ENCODE assay signal across 9 cellular contexts in the genomic region with DNA sequence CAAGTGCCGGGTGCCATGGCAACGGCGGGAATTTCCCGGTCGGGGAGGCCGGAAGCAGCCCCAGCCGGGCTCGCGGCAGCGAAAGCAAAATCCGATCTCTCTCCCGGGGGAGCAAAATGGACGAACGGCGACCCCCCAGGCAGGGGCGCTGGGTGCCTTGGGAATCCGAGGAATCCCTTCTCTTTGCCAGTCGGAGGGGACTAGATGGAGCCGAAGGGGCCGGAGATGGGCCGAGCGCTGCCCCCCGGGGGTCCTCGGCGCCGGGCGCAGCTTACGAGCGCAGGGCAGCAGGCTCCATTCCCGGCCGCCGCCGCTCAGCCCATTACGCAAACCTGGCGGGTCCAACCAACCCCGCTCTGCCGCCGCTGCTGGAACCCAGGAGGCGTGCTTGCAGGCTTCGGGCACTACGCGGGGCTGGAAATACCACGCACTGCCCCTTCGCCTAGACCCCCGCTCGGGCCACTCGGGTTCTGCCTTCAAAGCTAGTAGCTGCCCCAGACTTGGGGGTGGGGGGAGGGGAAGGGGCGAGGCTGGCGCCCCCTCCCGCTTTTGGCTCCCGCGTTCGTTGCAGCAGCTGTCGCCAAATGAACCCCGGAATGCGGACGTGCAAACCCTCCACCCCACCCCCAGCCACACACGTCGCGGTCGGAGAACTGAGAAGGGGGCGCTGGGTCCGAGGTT. TPM values are rescaled to one million over a fixed set of nuclear protein-coding genes. Genes with fewer than 3 reads are reported as not detected.
DNase-seq lines count a peak whose midpoint lies in the region; TF ChIP-seq lines count a peak whose summit lies in the region.
"Not testable (repeated sequence)": the region's sequence is repeated elsewhere in the genome, so short reads cannot be mapped to it uniquely, and the experiment has no call there.
"Had no signal": no experiment of that assay in that cellular context is flagged by ENCODE, and none has a peak within 500 bp of the region (broad histone marks: within the 10 kb centered on the region; RNA-seq: fewer than 3 reads in every experiment).

No MANE protein-coding gene starts in this region.

- not testable (repeated sequence) for H3K9me2 ChIP-seq in SU-DHL-6 (replicated peaks; ENCODE audit: insufficient read depth, low read length)

- not testable (repeated sequence) for H3K9me3 ChIP-seq in BLaER1; SU-DHL-6 (ENCODE audit: insufficient read depth, low read length); iPS-18a (ENCODE audit: control insufficient read depth, low read depth, low read length); osteoblast (ENCODE audit: low read depth, low read length)

- peak overlapping the region; percentile 19; the same call in 1 of the 2 replicates for H3K4me2 ChIP-seq in BLaER1
- H3K4me2 ChIP-seq in SU-DHL-6 (ENCODE audit: low read depth, low read length, poor library complexity, severe bottlenecking) = peak overlapping the region; percentile 53
- peak overlapping the region; percentile 60 for H3K4me2 ChIP-seq in osteoblast (ENCODE audit: insufficient read depth, low read length)

- H3K4me1 ChIP-seq in BLaER1; iPS-18a (ENCODE audit: control insufficient read depth, low read depth, low read length); osteoblast (ENCODE audit: insufficient read depth, low read length): not testable (repeated sequence)

- H3K4me3 ChIP-seq in BLaER1 (peak overlapping the region; percentile 68), SU-DHL-6 (ENCODE audit: insufficient read depth, low read length, poor library complexity, severe bottlenecking) (peak overlapping the region; percentile 59), dorsolateral prefrontal cortex (peak overlapping the region in 58 of 59 donors; percentile 34 to 80 (median 61)), iPS-18a (ENCODE audit: low read length) (peak overlapping the region; percentile 68), osteoblast (ENCODE audit: insufficient read depth, low read length) (peak overlapping the region; percentile 70)

- H3F3A ChIP-seq in SU-DHL-6 (ENCODE audit: insufficient read depth) = not testable (repeated sequence)

- H3K79me2 ChIP-seq in SU-DHL-6 (ENCODE audit: insufficient read depth, low read length); osteoblast (ENCODE audit: insufficient read depth, low read length): not testable (repeated sequence)

- H3K36me3 ChIP-seq in BLaER1; SU-DHL-6 (ENCODE audit: low read length); iPS-18a (ENCODE audit: control insufficient read depth, low read depth, low read length); osteoblast (ENCODE audit: insufficient read depth, low read length): not testable (repeated sequence)

- H3K27me3 ChIP-seq in BLaER1; SU-DHL-6 (ENCODE audit: low read length); dorsolateral prefrontal cortex; iPS-18a (ENCODE audit: control insufficient read depth, insufficient read depth, low read length); osteoblast (ENCODE audit: insufficient read depth, low read length): not testable (repeated sequence)

- intact Hi-C loops in dorsolateral prefrontal cortex (cut with DNase I) = not testable (repeated sequence)

- not testable (repeated sequence) for H4K20me1 ChIP-seq in BLaER1; SU-DHL-6 (ENCODE audit: low read depth, low read length); osteoblast (ENCODE audit: insufficient read depth, low read length)

- not testable (repeated sequence) for H2AFZ ChIP-seq in SU-DHL-6 (ENCODE audit: low read depth, low read length, severe bottlenecking); osteoblast (ENCODE audit: low read length)

- H3K27ac ChIP-seq in BLaER1 (peak overlapping the region; percentile 65), SU-DHL-6 (ENCODE audit: low read depth, low read length) (peak overlapping the region; percentile 84), dorsolateral prefrontal cortex (peak overlapping the region in 55 of 59 donors; percentile 19 to 94 (median 76)), osteoblast (ENCODE audit: low read depth, low read length) (peak overlapping the region; percentile 45)
- H3K27ac ChIP-seq in iPS-18a (ENCODE audit: low read length) = not testable (repeated sequence)

- DNase-seq in HT-29 (ENCODE audit: low spot score) (peak; percentile 27), dorsolateral prefrontal cortex (peak in 8 of 10 donors; percentile 6 to 45 (median 33))
- peak; percentile 69 to 70 for DNase-seq in activated T-cell treated with anti-CD3 and anti-CD28 coated beads, Interleukin-2, amount 50 U/mL, for 48 hours
- not testable (repeated sequence) for DNase-seq in osteoblast (ENCODE audit: insufficient read length, low spot score, missing footprints)
- peak; percentile 6 for DNase-seq in stimulated activated CD8-positive, alpha-beta memory T cell treated with anti-CD3 and anti-CD28 coated beads, Interleukin-7, amount 100 ng/mL, for 24 hours (ENCODE audit: low read depth)

- not testable (repeated sequence) for TF ChIP-seq CTCF in SU-DHL-6 (IDR thresholded peaks at IDR 0.05; ENCODE audit: insufficient read depth, low read length, poor library complexity, severe bottlenecking); osteoblast (IDR thresholded peaks at IDR 0.05; ENCODE audit: extremely low read depth, low read depth, low read length)
- TF ChIP-seq CTCF in dorsolateral prefrontal cortex (IDR thresholded peaks at IDR 0.05 in 54 of 56, conservative IDR thresholded peaks at IDR 0.05 in 2 of 56; ENCODE audit: low read depth in 1 of 56, partially characterized antibody in 56 of 56) = peak in 3 of 56 donors; percentile 6 to 9 (median 8)

- H3K9ac ChIP-seq in BLaER1 = peak overlapping the region; percentile 67
- H3K9ac ChIP-seq in SU-DHL-6 (ENCODE audit: low read length) = peak overlapping the region; percentile 68
- peak overlapping the region; percentile 56 for H3K9ac ChIP-seq in iPS-18a (ENCODE audit: low read length)

RNA-seq across cellular contexts. Expression of gene PPIAL4G, which starts 24.1 kb away (rescaled TPM):
- not detected in 2 replicates for total RNA-seq in HT-29 (2014; rRNA removed; shearing (Covaris generic))
- total RNA-seq in dorsolateral prefrontal cortex (1 to 10 TPM in 5 of 120 experiments, under 1 TPM in 114, not detected in 1; 0.16 to 1.2 (median 0.52) TPM), osteoblast (not detected in 2 replicates)
- total RNA-seq: dermis microvascular lymphatic vessel endothelial cell had no signal
